In genomic region chr12:70828391-70828790, GRCh38 we compare ENCODE assay signal across 19 cellular contexts.
DNase-seq lines count a peak whose midpoint lies in the region; ATAC-seq and TF ChIP-seq lines count a peak whose summit lies in the region.
"Had no signal": no experiment of that assay in that cellular context is flagged by ENCODE, and none has a peak within 500 bp of the region (broad histone marks: within the 10 kb centered on the region; RNA-seq: fewer than 3 reads in every experiment).

No MANE protein-coding gene starts in this region.

- CTCF ChIA-PET in mammary epithelial cell (lab: Charles Lee; ENCODE audit: low non-redundant PET) = no interaction called here
- CTCF ChIA-PET in Caco-2 (lab: Charles Lee) = interaction anchor here (0.6 kb wide), 1 partner anchor 1216 kb away, joined by 4 read pairs; no protein-coding TSS in a partner anchor

- peak; percentile 14 for DNase-seq in mammary epithelial cell
- DNase-seq in breast epithelium (ENCODE audit: low spot score in 2 of 2) = no peak
- DNase-seq in astrocyte of the spinal cord (ENCODE audit: low read depth, low spot score) = peak; percentile 66
- DNase-seq in fibroblast of the aortic adventitia (ENCODE audit: low read depth) = peak; percentile 38
- peak; percentile 55 for DNase-seq in stromal cell of bone marrow (ENCODE audit: low read depth)
- no peak for DNase-seq in EL
- no peak for DNase-seq in natural killer cell
- DNase-seq in Caco-2 = no peak
- DNase-seq: DMS 273 treated with DMSO at 0.1 percent for 48 hours; Karpas-422; NCI-H1105 treated with DMSO at 0.1 percent for 48 hours; NCI-H1694 treated with DMSO at 0.1 percent for 48 hours; NCI-H2107; NCI-H345; NCI-H526; NK-92 treated with Interleukin-12 subunit alpha and Interleukin-12 subunit beta, amount 100 ng/mL, for 24 hours; OCI-M1 had no signal

- no peak for TF ChIP-seq POLR2A in breast epithelium (IDR thresholded peaks at IDR 0.05)

- H3K27me3 ChIP-seq in mammary epithelial cell (ENCODE audit: insufficient read depth, low read length) (peaks cover 5% of the 10 kb centered on the region), breast epithelium (no peaks in the 10 kb centered on the region), Caco-2 (replicated peaks; ENCODE audit: control insufficient read depth, insufficient read depth, low read length) (no peaks in the 10 kb centered on the region)
- H3K27me3 ChIP-seq: BLaER1 treated with 17β-estradiol and CSF1 and Interleukin-3, amounts not matched to agents 10 nM and 100 nM had no signal

- H3K9me3 Mint-ChIP-seq in natural killer cell (peaks cover 0 to 5% of the 10 kb centered on the region in 2 donors), Caco-2 (ENCODE audit: unreplicated experiment) (peaks cover 16% of the 10 kb centered on the region)

- H3K27me3 Mint-ChIP-seq in natural killer cell (ENCODE audit: low read depth in 2 of 2) (peaks cover 0 to 5% of the 10 kb centered on the region in 2 donors), Caco-2 (ENCODE audit: insufficient read depth, unreplicated experiment) (no peaks in the 10 kb centered on the region)

- WGBS in mammary epithelial cell (ENCODE audit: low coverage, missing lambda C conversion rate) = 58% methylated on average over 2 of the region's 2 CpGs

- no TSS peak for BruUV-seq in mammary epithelial cell (replicated peaks; lab: Mats Ljungman, UMichigan)
- BruUV-seq in Caco-2 (replicated peaks; lab: Mats Ljungman, UMichigan) = no TSS peak

- H3K9me3 ChIP-seq in mammary epithelial cell (replicated peaks; ENCODE audit: insufficient read depth, low read length) = no peaks in the 10 kb centered on the region
- no peaks in the 10 kb centered on the region for H3K9me3 ChIP-seq in breast epithelium
- no peaks in the 10 kb centered on the region for H3K9me3 ChIP-seq in Caco-2
- H3K9me3 ChIP-seq: BLaER1 treated with 17β-estradiol and CSF1 and Interleukin-3, amounts not matched to agents 10 nM and 100 nM had no signal

- H3K4me3 ChIP-seq in mammary epithelial cell (replicated peaks in 1 of 3; ENCODE audit: insufficient read depth in 1 of 3, low read depth in 2 of 3, low read length in 3 of 3) (no peak overlapping the region), breast epithelium (no peak overlapping the region), astrocyte of the spinal cord (ENCODE audit: low read depth, low read length) (no peak overlapping the region), fibroblast of the aortic adventitia (ENCODE audit: low read depth, low read length) (no peak overlapping the region), Caco-2 (ENCODE audit: low read depth, low read length) (no peak overlapping the region)
- H3K4me3 ChIP-seq: BLaER1 treated with 17β-estradiol and CSF1 and Interleukin-3, amounts not matched to agents 10 nM and 100 nM had no signal

- H3K4me1 ChIP-seq in mammary epithelial cell (ENCODE audit: insufficient read depth, low read length) = no peaks in the 10 kb centered on the region
- no peaks in the 10 kb centered on the region for H3K4me1 ChIP-seq in breast epithelium
- H3K4me1 ChIP-seq in Caco-2 = peaks cover 27% of the 10 kb centered on the region

- POLR2A ChIA-PET in Caco-2 (lab: Charles Lee) = no interaction called here

- dilution Hi-C loops in mammary epithelial cell (cut with HindIII; ENCODE audit: low sequenced_read_pairs) = no loop called here

- in situ Hi-C loops in mammary epithelial cell (cut with MboI; ENCODE audit: low sequenced_read_pairs in 2 of 2) = no loop called here
- in situ Hi-C loops in astrocyte of the spinal cord (cut with HindIII; ENCODE audit: low sequenced_read_pairs) = no loop called here

- no peaks in the 10 kb centered on the region for H3K79me2 ChIP-seq in mammary epithelial cell (ENCODE audit: insufficient read depth, low read length)

- no peaks in the 10 kb centered on the region for H4K20me1 ChIP-seq in mammary epithelial cell (ENCODE audit: insufficient read depth, low read length)
- H4K20me1 ChIP-seq: BLaER1 treated with 17β-estradiol and CSF1 and Interleukin-3, amounts not matched to agents 10 nM and 100 nM had no signal

- intact Hi-C loops in mammary epithelial cell (cut with micrococcal nuclease) (no loop called here), breast epithelium (cut with DNase I; ENCODE audit: low total_unique reads) (no loop called here), natural killer cell (cut with micrococcal nuclease) (no loop called here), Caco-2 (cut with micrococcal nuclease; ENCODE audit: unreplicated experiment) (loop anchor here (1.0 to 5.0 kb wide), 2 partner anchors 12 to 71 kb away; no protein-coding TSS in a partner anchor)

- H2AFZ ChIP-seq in mammary epithelial cell (ENCODE audit: low read depth, low read length) = no peak overlapping the region

- H3K27ac ChIP-seq in mammary epithelial cell (ENCODE audit: insufficient read depth, low read depth, low read length) = no peak overlapping the region
- no peak overlapping the region for H3K27ac ChIP-seq in breast epithelium
- H3K27ac ChIP-seq: 22Rv1; BLaER1 treated with 17β-estradiol and CSF1 and Interleukin-3, amounts not matched to agents 10 nM and 100 nM had no signal

- no peak for ATAC-seq in natural killer cell

- no peak overlapping the region for H3K9ac ChIP-seq in mammary epithelial cell (ENCODE audit: insufficient read depth, low read length)
- H3K9ac ChIP-seq: BLaER1 treated with 17β-estradiol and CSF1 and Interleukin-3, amounts not matched to agents 10 nM and 100 nM had no signal

- H3K36me3 ChIP-seq in mammary epithelial cell (ENCODE audit: insufficient read depth, low read length) = no peaks in the 10 kb centered on the region
- H3K36me3 ChIP-seq in breast epithelium = no peaks in the 10 kb centered on the region
- no peaks in the 10 kb centered on the region for H3K36me3 ChIP-seq in Caco-2 (ENCODE audit: control insufficient read depth, insufficient read depth, low read length)
- H3K36me3 ChIP-seq: BLaER1 treated with 17β-estradiol and CSF1 and Interleukin-3, amounts not matched to agents 10 nM and 100 nM had no signal

- H3K4me2 ChIP-seq in mammary epithelial cell (ENCODE audit: insufficient read depth, low read depth, low read length) = no peak overlapping the region
- H3K4me2 ChIP-seq: BLaER1 treated with 17β-estradiol and CSF1 and Interleukin-3, amounts not matched to agents 10 nM and 100 nM had no signal

- TF ChIP-seq CTCF in mammary epithelial cell (conservative IDR thresholded peaks at IDR 0.05 in 1 of 2, IDR thresholded peaks at IDR 0.05 in 1 of 2; ENCODE audit: extremely low read depth in 1 of 2, insufficient read depth in 1 of 2, low read depth in 1 of 2, low read length in 2 of 2) (no peak), breast epithelium (IDR thresholded peaks at IDR 0.05) (no peak), astrocyte of the spinal cord (IDR thresholded peaks at IDR 0.05; ENCODE audit: low read depth, low read length) (no peak), fibroblast of the aortic adventitia (IDR thresholded peaks at IDR 0.05; ENCODE audit: insufficient read depth, low read length) (no peak), natural killer cell (IDR thresholded peaks at IDR 0.05) (no peak), Caco-2 (IDR thresholded peaks at IDR 0.05; ENCODE audit: insufficient read depth in 1 of 2, low read depth in 1 of 2, low read length in 1 of 2, severe bottlenecking in 1 of 2, unreplicated experiment in 1 of 2) (no peak)

- H3K36me3 Mint-ChIP-seq in natural killer cell (no peaks in the 10 kb centered on the region), Caco-2 (ENCODE audit: insufficient read depth, unreplicated experiment) (no peaks in the 10 kb centered on the region)

- H3K27ac Mint-ChIP-seq in natural killer cell (no peak overlapping the region), Caco-2 (ENCODE audit: unreplicated experiment) (no peak overlapping the region)

- H3K4me3 Mint-ChIP-seq in natural killer cell (no peak overlapping the region), Caco-2 (ENCODE audit: unreplicated experiment) (no peak overlapping the region)

- H3K4me1 Mint-ChIP-seq in natural killer cell = no peaks in the 10 kb centered on the region
- peaks cover 39% of the 10 kb centered on the region for H3K4me1 Mint-ChIP-seq in Caco-2 (ENCODE audit: low read depth, unreplicated experiment)

Comparison
In these comparisons a context has a peak if more than half of its experiments do, and no peak if none do; other contexts are left out.
1. DNase-seq: peak in mammary epithelial cell (single experiment), astrocyte of the spinal cord (single experiment), fibroblast of the aortic adventitia (single experiment) and stromal cell of bone marrow (single experiment); none in breast epithelium (0 of 2), EL (single experiment), natural killer cell (single experiment) and Caco-2 (0 of 2).